10 cellular contexts compared by ENCODE assay signal in genomic region chr2:237558918-237559645, GRCh38. TPM values are rescaled to one million over a fixed set of nuclear protein-coding genes. Genes with fewer than 3 reads are reported as not detected.
DNase-seq lines count a peak whose midpoint lies in the region; TF ChIP-seq lines count a peak whose summit lies in the region.
"Had no signal": no experiment of that assay in that cellular context is flagged by ENCODE, and none has a peak within 500 bp of the region (broad histone marks: within the 10 kb centered on the region; RNA-seq: fewer than 3 reads in every experiment).

No MANE protein-coding gene starts in this region.

- H3K27ac Mint-ChIP-seq in brain, result peak overlapping the region in 3 of 5 experiments; percentile 26 to 78 (median 48)
- H3K27ac Mint-ChIP-seq: activated naive CD8-positive, alpha-beta T cell treated with anti-CD3 and anti-CD28 coated beads, Interleukin-2, amount 10 ng/mL, durations not matched to agents 7 days and 5 days had no signal

- H3K9me3 Mint-ChIP-seq in brain, result peaks cover 8 to 15% (median 13%) of the 10 kb centered on the region in 5 experiments

- H3K36me3 Mint-ChIP-seq in brain, result no peaks in the 10 kb centered on the region

- DNase-seq in AG20443 (ENCODE audit: low spot score) (peak; percentile 79), NCI-H187 treated with DMSO at 0.1 percent for 48 hours (lab: John Stamatoyannopoulos, UW) (peak; percentile 15), medulla oblongata (ENCODE audit: extremely low spot score) (peak; percentile 36), G401 (ENCODE audit: low spot score) (no peak), GM19240 (ENCODE audit: insufficient read length, low spot score) (no peak), GM20000 (ENCODE audit: low spot score) (no peak)
- no peak for DNase-seq in effector CD8-positive, alpha-beta T cell (lab: John Stamatoyannopoulos, UW)
- DNase-seq: activated naive CD8-positive, alpha-beta T cell treated with anti-CD3 and anti-CD28 coated beads, Interleukin-2, amount 10 ng/mL, durations not matched to agents 7 days and 5 days had no signal

- peak overlapping the region in 1 of 5 experiments; percentile 43 for H3K4me3 Mint-ChIP-seq in brain
- H3K4me3 Mint-ChIP-seq: activated naive CD8-positive, alpha-beta T cell treated with anti-CD3 and anti-CD28 coated beads, Interleukin-2, amount 10 ng/mL, durations not matched to agents 7 days and 5 days had no signal

- in situ Hi-C loops in G401 (cut with HindIII; ENCODE audit: low sequenced_read_pairs), result no loop called here

- TF ChIP-seq CTCF in brain (conservative IDR thresholded peaks at IDR 0.05) (no peak), GM20000 (IDR thresholded peaks at IDR 0.05; ENCODE audit: extremely low read depth, missing control alignments) (no peak)

- peaks cover 3% of the 10 kb centered on the region for H3K27me3 Mint-ChIP-seq in brain

- H3K4me1 Mint-ChIP-seq in brain, result peaks cover 14% of the 10 kb centered on the region

RNA-seq across cellular contexts. Expression of gene PRLH, which starts 7.3 kb away (rescaled TPM):
- not detected for polyA plus RNA-seq in brain (ENCODE audit: insufficient read depth, low read depth, low replicate concordance)
- total RNA-seq in G401 (2014; rRNA removed; shearing (Covaris generic)), result not detected in 2 replicates
- total RNA-seq: activated naive CD8-positive, alpha-beta T cell treated with anti-CD3 and anti-CD28 coated beads, Interleukin-2, amount 10 ng/mL, durations not matched to agents 7 days and 5 days; lung had no signal
- polyA plus RNA-seq: lung had no signal

RNA-seq across cellular contexts. Expression of gene RAB17, which starts 31.5 kb away (rescaled TPM):
- polyA plus RNA-seq in brain (ENCODE audit: insufficient read depth, low read depth, low replicate concordance), result 7.5 TPM
- not detected in 2 replicates for total RNA-seq in G401 (2014; rRNA removed; shearing (Covaris generic))
- total RNA-seq: activated naive CD8-positive, alpha-beta T cell treated with anti-CD3 and anti-CD28 coated beads, Interleukin-2, amount 10 ng/mL, durations not matched to agents 7 days and 5 days had no signal

Comparison
In these comparisons a context has a peak if more than half of its experiments do, and no peak if none do; other contexts are left out.
1. DNase-seq: peak in AG20443 (single experiment), NCI-H187 treated with DMSO at 0.1 percent for 48 hours (single experiment) and medulla oblongata (single experiment); none in G401 (single experiment), GM19240 (single experiment), GM20000 (single experiment) and effector CD8-positive, alpha-beta T cell (single experiment).